1 cellular context compared by ENCODE assay signal in genomic region chr7:135492151-135492550, GRCh38.
TF ChIP-seq lines count a peak whose summit lies in the region.

No MANE protein-coding gene starts in this region.

TF ChIP-seq in H1, 55 proteins besides CTCF, POLR2A, EP300 and RAD21:
- TF ChIP-seq TAF7 (optimal IDR thresholded peaks at IDR 0.05; ENCODE audit: borderline replicate concordance, low read depth, low read length): no peak
- no peak for TF ChIP-seq RBBP5 (IDR thresholded peaks at IDR 0.05; ENCODE audit: borderline replicate concordance, low read depth, low read length)
- no peak for TF ChIP-seq RXRA (IDR thresholded peaks at IDR 0.05; ENCODE audit: insufficient read depth, low read depth, low read length)
- TF ChIP-seq GTF2F1 (IDR thresholded peaks at IDR 0.05; ENCODE audit: borderline replicate concordance, low read depth, low read length): no peak
- TF ChIP-seq SP4 (IDR thresholded peaks at IDR 0.05; ENCODE audit: low read length): no peak
- TF ChIP-seq RFX5 (IDR thresholded peaks at IDR 0.05; ENCODE audit: borderline replicate concordance, low read depth, low read length): no peak
- no peak for TF ChIP-seq SRF (IDR thresholded peaks at IDR 0.05; ENCODE audit: low read depth, low read length)
- TF ChIP-seq EGR1 (IDR thresholded peaks at IDR 0.05; ENCODE audit: borderline replicate concordance, low read depth, low read length): no peak
- TF ChIP-seq NANOG (IDR thresholded peaks at IDR 0.05; ENCODE audit: insufficient read depth, low read depth, low read length, poor library complexity, severe bottlenecking): no peak
- TF ChIP-seq MAFK (IDR thresholded peaks at IDR 0.05; ENCODE audit: low read depth, low read length): no peak
- no peak for TF ChIP-seq CEBPB (IDR thresholded peaks at IDR 0.05; ENCODE audit: low read depth, low read length)
- TF ChIP-seq CHD1 (IDR thresholded peaks at IDR 0.05; ENCODE audit: low read depth, low read length): no peak
- no peak for TF ChIP-seq JUND (IDR thresholded peaks at IDR 0.05; ENCODE audit: low read length)
- TF ChIP-seq RNF2 (IDR thresholded peaks at IDR 0.05; ENCODE audit: borderline replicate concordance, low read depth, low read length, missing control alignments, poor library complexity, severe bottlenecking): no peak
